Comparison of ENCODE assay signal across 13 cellular contexts in genomic region chrX:124023838-124024238, GRCh38.
DNase-seq lines count a peak whose midpoint lies in the region; ATAC-seq, FAIRE-seq and TF ChIP-seq lines count a peak whose summit lies in the region.
"Had no signal": no experiment of that assay in that cellular context is flagged by ENCODE, and none has a peak within 500 bp of the region (broad histone marks: within the 10 kb centered on the region; RNA-seq: fewer than 3 reads in every experiment).

No MANE protein-coding gene starts in this region.

- no peaks in the 10 kb centered on the region for H3K36me3 Mint-ChIP-seq in memory B cell
- no peaks in the 10 kb centered on the region for H3K36me3 Mint-ChIP-seq in activated naive CD4-positive, alpha-beta T cell treated with anti-CD3 and anti-CD28 coated beads, Interleukin-2, amount 50 U/mL, for 72 hours

- POLR2A ChIA-PET in AG04450 (lab: Yijun Ruan, JAX) = interaction anchor here (0.6 kb wide), 1 partner anchor 191 kb away, joined by 3 read pairs; no protein-coding TSS in a partner anchor

- FAIRE-seq in GM19239 (lab: Jason Lieb, UNC) = peak; percentile 65
- FAIRE-seq: frontal cortex, urothelium cell line had no signal

- no peaks in the 10 kb centered on the region for H3K4me1 Mint-ChIP-seq in memory B cell

- ATAC-seq in memory B cell (ENCODE audit: low read depth) (no peak), right cardiac atrium (no peak), HG02623 (IDR thresholded peaks at IDR 0.05; ENCODE audit: unreplicated experiment) (no peak)
- no peak for ATAC-seq in activated naive CD4-positive, alpha-beta T cell treated with anti-CD3 and anti-CD28 coated beads, Interleukin-2, amount 50 U/mL, for 72 hours
- ATAC-seq: left cardiac atrium had no signal

- H3K4me1 ChIP-seq in adipocyte (ENCODE audit: control insufficient read depth, insufficient read depth, low read length) (peaks cover 6% of the 10 kb centered on the region), right cardiac atrium (ENCODE audit: control insufficient read depth, insufficient read depth, low read length) (peaks cover 1% of the 10 kb centered on the region)

- DNase-seq in AG04450 (ENCODE audit: low read depth, low spot score) (no peak), GM19239 (ENCODE audit: insufficient read length, low spot score) (no peak), adipocyte (ENCODE audit: low read depth) (peak; percentile 43), memory B cell (ENCODE audit: low spot score in 2 of 2) (no peak), right cardiac atrium (no peak), DMS79 treated with DMSO at 0.1 percent for 48 hours (lab: John Stamatoyannopoulos, UW) (no peak)
- no peak for DNase-seq in activated naive CD4-positive, alpha-beta T cell treated with anti-CD3 and anti-CD28 coated beads, Interleukin-2, amount 50 U/mL, for 72 hours (ENCODE audit: low spot score in 2 of 2)
- DNase-seq: left cardiac atrium, NCI-H1092 treated with DMSO at 0.1 percent for 48 hours, SHP77 had no signal

- no peak overlapping the region for H3K4me3 Mint-ChIP-seq in memory B cell

- no peaks in the 10 kb centered on the region for H3K9me3 ChIP-seq in AG04450 (ENCODE audit: control insufficient read depth, insufficient read depth, low read length)
- H3K9me3 ChIP-seq in adipocyte (ENCODE audit: control insufficient read depth, low read length) = no peaks in the 10 kb centered on the region
- H3K9me3 ChIP-seq in right cardiac atrium (ENCODE audit: control insufficient read depth, low read length) = no peaks in the 10 kb centered on the region

- no peaks in the 10 kb centered on the region for H3K9me3 Mint-ChIP-seq in memory B cell
- no peaks in the 10 kb centered on the region for H3K9me3 Mint-ChIP-seq in activated naive CD4-positive, alpha-beta T cell treated with anti-CD3 and anti-CD28 coated beads, Interleukin-2, amount 50 U/mL, for 72 hours

- H3K4me3 ChIP-seq in AG04450 (ENCODE audit: low read depth, low read length) (no peak overlapping the region), adipocyte (ENCODE audit: low read length) (no peak overlapping the region), right cardiac atrium (ENCODE audit: low read length) (no peak overlapping the region)

- H3K27me3 ChIP-seq in AG04450 (ENCODE audit: control insufficient read depth, insufficient read depth, low read length) (no peaks in the 10 kb centered on the region), adipocyte (replicated peaks; ENCODE audit: control insufficient read depth, insufficient read depth, low read length) (no peaks in the 10 kb centered on the region), right cardiac atrium (ENCODE audit: control insufficient read depth, insufficient read depth) (no peaks in the 10 kb centered on the region)

- H3K27me3 Mint-ChIP-seq in memory B cell = no peaks in the 10 kb centered on the region

- H3K36me3 ChIP-seq in adipocyte (ENCODE audit: control insufficient read depth, insufficient read depth, low read length, severe bottlenecking) = peaks cover 17% of the 10 kb centered on the region

- no peak overlapping the region for H3K9ac ChIP-seq in adipocyte (ENCODE audit: low read length)

- H3K27ac Mint-ChIP-seq in memory B cell = peak overlapping the region; percentile 54
- H3K27ac Mint-ChIP-seq in activated naive CD4-positive, alpha-beta T cell treated with anti-CD3 and anti-CD28 coated beads, Interleukin-2, amount 50 U/mL, for 72 hours = no peak overlapping the region

- no peak for TF ChIP-seq CTCF in AG04450 (IDR thresholded peaks at IDR 0.05; ENCODE audit: low read depth, low read length)

- CTCF ChIA-PET in AG04450 (lab: Charles Lee) = no interaction called here

- peak overlapping the region; percentile 21 for H3K27ac ChIP-seq in AG04450 (ENCODE audit: low read depth, low read length)
- no peak overlapping the region for H3K27ac ChIP-seq in right cardiac atrium (ENCODE audit: low read length)

- intact Hi-C loops in right cardiac atrium (cut with DNase I) = no loop called here

- 62% methylated on average over 3 of the region's 3 CpGs for WGBS in right cardiac atrium
